In the genomic region with DNA sequence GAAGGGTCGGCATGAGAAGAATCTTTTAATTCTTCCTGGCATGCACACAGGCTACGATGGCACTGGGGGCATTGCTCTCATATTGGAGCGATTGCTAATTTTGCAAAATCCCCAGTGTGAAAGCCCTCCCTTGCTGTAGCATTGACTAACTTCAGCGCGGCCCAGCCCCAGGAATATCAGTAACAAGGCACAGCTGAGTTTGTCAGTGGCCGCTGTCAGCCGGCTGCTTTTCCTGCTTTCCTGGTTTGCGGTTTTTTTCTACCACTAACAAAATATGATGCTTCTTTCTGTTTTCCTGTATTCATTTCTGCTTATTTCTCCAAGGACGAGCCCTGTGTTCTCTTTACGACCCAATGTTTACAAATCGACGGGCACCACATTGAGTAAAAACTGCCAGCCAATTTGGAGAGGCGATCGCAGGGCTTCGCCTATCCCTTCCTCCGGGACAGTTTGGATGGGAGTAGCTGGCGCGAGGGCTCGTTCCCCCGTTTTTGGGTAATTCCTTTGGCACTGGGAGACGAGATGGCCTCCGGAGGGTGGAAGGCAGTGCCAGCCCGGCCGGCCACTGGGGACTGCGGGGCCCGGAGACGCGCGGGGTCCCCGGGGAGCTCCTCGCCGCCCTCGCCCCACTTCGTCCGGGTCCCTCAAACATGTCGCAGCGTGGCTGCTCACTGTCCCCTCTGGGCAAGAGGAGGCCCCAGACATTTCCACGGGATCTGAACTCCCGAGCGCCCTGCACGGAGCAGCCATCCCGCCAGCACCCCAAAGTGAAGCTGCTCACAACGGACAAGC, we compare ENCODE assay signal across 9 cellular contexts. TPM values are rescaled to one million over a fixed set of nuclear protein-coding genes. Genes with fewer than 3 reads are reported as not detected.
DNase-seq lines count a peak whose midpoint lies in the region; ATAC-seq and TF ChIP-seq lines count a peak whose summit lies in the region.
"Had no signal": no experiment of that assay in that cellular context is flagged by ENCODE, and none has a peak within 500 bp of the region (broad histone marks: within the 10 kb centered on the region; RNA-seq: fewer than 3 reads in every experiment).

No MANE protein-coding gene starts in this region.

- H3K9me3 ChIP-seq in HUES64 (ENCODE audit: insufficient read depth, low read depth, low read length) (no peaks in the 10 kb centered on the region), parathyroid adenoma (ENCODE audit: control insufficient read depth, low read length) (no peaks in the 10 kb centered on the region)
- H3K9me3 ChIP-seq: ovary had no signal

- H2AFZ ChIP-seq in parathyroid adenoma = peak overlapping the region; percentile 70

- WGBS in HUES64 = 6% methylated on average over 43 of the region's 43 CpGs

- H3K4me1 ChIP-seq in HUES64 (ENCODE audit: insufficient read depth, low read length) (0 out of 2 replicates have a peak, but pooled peaks cover 7% of the 10 kb centered on the region), parathyroid adenoma (peaks cover 4% of the 10 kb centered on the region)

- H3K27me3 ChIP-seq in HUES64 (ENCODE audit: insufficient read depth, low read length) (peaks cover 69% of the 10 kb centered on the region), parathyroid adenoma (ENCODE audit: control insufficient read depth, insufficient read depth, low read length) (no peaks in the 10 kb centered on the region)
- H3K27me3 ChIP-seq: ovary had no signal

- H3K4me2 ChIP-seq in parathyroid adenoma (ENCODE audit: low read length) = peak overlapping the region; percentile 85

- H3K4me3 ChIP-seq in GM08714 (ENCODE audit: low read length) (peak overlapping the region; percentile 98), HUES64 (ENCODE audit: low read length) (peak overlapping the region; percentile 55), epithelial cell of proximal tubule (ENCODE audit: low read depth, low read length) (peak overlapping the region; percentile 37), parathyroid adenoma (ENCODE audit: low read depth, low read length) (peak overlapping the region; percentile 45)
- H3K4me3 ChIP-seq: ovary had no signal

- no peaks in the 10 kb centered on the region for H3K36me3 ChIP-seq in HUES64 (ENCODE audit: insufficient read depth, low read length)
- H3K36me3 ChIP-seq in parathyroid adenoma (ENCODE audit: control insufficient read depth, insufficient read depth, low read length) = no peaks in the 10 kb centered on the region
- H3K36me3 ChIP-seq: ovary had no signal

- no peak overlapping the region for H3K27ac ChIP-seq in HUES64 (ENCODE audit: low read depth, low read length)
- peak overlapping the region; percentile 57 for H3K27ac ChIP-seq in parathyroid adenoma
- H3K27ac ChIP-seq: ovary had no signal

- peaks cover 3% of the 10 kb centered on the region for H3K79me2 ChIP-seq in parathyroid adenoma

- TF ChIP-seq CTCF in epithelial cell of proximal tubule (conservative IDR thresholded peaks at IDR 0.05; ENCODE audit: low read depth, low read length) = no peak
- no peak for TF ChIP-seq CTCF in parathyroid adenoma (IDR thresholded peaks at IDR 0.05)

- H3K9ac ChIP-seq in HUES64 (ENCODE audit: low read depth, low read length) = no peak overlapping the region; the same call in 1 of the 2 replicates
- peak overlapping the region; percentile 29 for H3K9ac ChIP-seq in parathyroid adenoma

- DNase-seq in epithelial cell of proximal tubule (ENCODE audit: low read depth) (no peak), ureter (ENCODE audit: low spot score) (no peak), SK-N-DZ (ENCODE audit: low spot score) (no peak), dedifferentiated amniotic fluid mesenchymal stem cell (ENCODE audit: extremely low spot score) (no peak)
- DNase-seq: ovary had no signal

- ATAC-seq in HG03108 (IDR thresholded peaks at IDR 0.05; ENCODE audit: unreplicated experiment) = no peak

RNA-seq across cellular contexts. Expression of a gene that starts 0.9 kb away (rescaled TPM):
- polyA plus RNA-seq in HUES64 (2013, experiment 1 of 2) = 0.55 TPM
- 1.1 TPM for polyA plus RNA-seq in HUES64 (2013, experiment 2 of 2)
- total RNA-seq in epithelial cell of proximal tubule = under 0.01 and 0.63 TPM in 2 replicates
- not detected for total RNA-seq in ureter
- polyA plus RNA-seq in SK-N-DZ (2014; cell fraction: cytosol; rRNA removed) = 0.26 and 0.98 TPM in 2 replicates
- 1.1 TPM in 2 replicates for polyA plus RNA-seq in SK-N-DZ (2014; cell fraction: nucleus; rRNA removed)

Comparison
In these comparisons a context has a peak if more than half of its experiments do, and no peak if none do; other contexts are left out.
1. H3K4me3 ChIP-seq: peak in every context shown above with its lines; median percentile 98 in GM08714; 55 in HUES64; 45 in parathyroid adenoma; 37 in epithelial cell of proximal tubule.